Comparison of ENCODE assay signal across 8 cellular contexts in genomic region chr1:92960395-92961130, GRCh38. TPM values are rescaled to one million over a fixed set of nuclear protein-coding genes. Genes with fewer than 3 reads are reported as not detected.
DNase-seq lines count a peak whose midpoint lies in the region; ATAC-seq, FAIRE-seq and TF ChIP-seq lines count a peak whose summit lies in the region.

No MANE protein-coding gene starts in this region.

- H3K9me3 ChIP-seq in OCI-LY1 (ENCODE audit: low read length) (no peaks in the 10 kb centered on the region), fibroblast of lung (ENCODE audit: control insufficient read depth, insufficient read depth, low read depth, low read length) (no peaks in the 10 kb centered on the region)
- H3K9me3 ChIP-seq in naive thymus-derived CD4-positive, alpha-beta T cell (ENCODE audit: control insufficient read depth in 2 of 3, low read length in 3 of 3), result no peaks in the 10 kb centered on the region

- H3K4me3 ChIP-seq in OCI-LY1 (ENCODE audit: low read depth, low read length, poor library complexity, severe bottlenecking) (peak overlapping the region; percentile 85), fibroblast of lung (replicated peaks in 1 of 4; ENCODE audit: control extremely low read depth in 1 of 4, insufficient read depth in 1 of 4, low read depth in 3 of 4, low read length in 4 of 4) (peak overlapping the region; percentile 74 to 88 (median 80))
- peak overlapping the region; percentile 58 for H3K4me3 ChIP-seq in naive thymus-derived CD4-positive, alpha-beta T cell (ENCODE audit: low read length)

- H3K4me3 Mint-ChIP-seq in naive thymus-derived CD4-positive, alpha-beta T cell, result peak overlapping the region in 9 of 10 donors; percentile 86 to 97 (median 90)

- H3K36me3 ChIP-seq in OCI-LY1 (ENCODE audit: insufficient read depth, low read length) (no peaks in the 10 kb centered on the region), fibroblast of lung (ENCODE audit: control insufficient read depth, insufficient read depth, low read length) (no peaks in the 10 kb centered on the region)
- H3K36me3 ChIP-seq in naive thymus-derived CD4-positive, alpha-beta T cell (ENCODE audit: control insufficient read depth in 2 of 3, insufficient read depth in 3 of 3, low read length in 3 of 3), result no peaks in the 10 kb centered on the region

- H3K9me2 ChIP-seq in OCI-LY1 (ENCODE audit: low read depth, low read length), result no peaks in the 10 kb centered on the region

- peak overlapping the region; percentile 90 for H3K27ac ChIP-seq in OCI-LY1 (ENCODE audit: low read depth, low read length, poor library complexity, severe bottlenecking)
- H3K27ac ChIP-seq in fibroblast of lung (ENCODE audit: insufficient read depth, low read length), result peak overlapping the region; percentile 79
- H3K27ac ChIP-seq in naive thymus-derived CD4-positive, alpha-beta T cell (ENCODE audit: low read depth, low read length), result peak overlapping the region; percentile 100

- H2AFZ ChIP-seq in OCI-LY1 (ENCODE audit: low read length) (no peak overlapping the region), fibroblast of lung (ENCODE audit: low read length) (peak overlapping the region; percentile 84)

- H3K9ac ChIP-seq in OCI-LY1 (ENCODE audit: low read length), result peak overlapping the region; percentile 93
- peak overlapping the region; percentile 75 for H3K9ac ChIP-seq in fibroblast of lung (ENCODE audit: insufficient read depth, low read length)

- TF ChIP-seq CTCF in D721Med (IDR thresholded peaks at IDR 0.05; ENCODE audit: insufficient read depth, missing control alignments), result peak; percentile 74
- TF ChIP-seq CTCF in OCI-LY1 (IDR thresholded peaks at IDR 0.05; ENCODE audit: low read length), result peak; percentile 81
- peak; percentile 78 to 80 for TF ChIP-seq CTCF in fibroblast of lung (conservative IDR thresholded peaks at IDR 0.05 in 1 of 2, IDR thresholded peaks at IDR 0.05 in 1 of 2; ENCODE audit: low read depth in 1 of 2, low read length in 2 of 2)

- peak overlapping the region; percentile 95 for H3K4me2 ChIP-seq in OCI-LY1 (ENCODE audit: low read length)
- peak overlapping the region; percentile 97 for H3K4me2 ChIP-seq in fibroblast of lung (ENCODE audit: extremely low read depth, insufficient read depth, low read length)

- peak; percentile 48 for DNase-seq in D721Med (ENCODE audit: insufficient read length, low spot score)
- peak; percentile 73 for DNase-seq in HT1080 (ENCODE audit: low read depth)
- peak; percentile 20 to 34 for DNase-seq in activated T-helper 1 cell treated with anti-CD3 and anti-CD28 coated beads, Interleukin-2, amount 50 U/mL, for 16 hours (ENCODE audit: low read depth in 1 of 2, low spot score in 1 of 2)
- peak; percentile 78 to 87 for DNase-seq in fibroblast of lung (ENCODE audit: low read depth in 2 of 2)
- peak in 8 of 9 donors; percentile 57 to 85 (median 76) for DNase-seq in naive thymus-derived CD4-positive, alpha-beta T cell
- peak; percentile 52 for DNase-seq in stimulated activated naive CD8-positive, alpha-beta T cell treated with anti-CD3 and anti-CD28 coated beads, Interleukin-15, Interleukin-2, amounts not matched to agents 100 U/mL and 50 U/mL, for 24 hours

- CTCF ChIA-PET in naive thymus-derived CD4-positive, alpha-beta T cell (lab: Charles Lee), result interaction anchor here (0.6 to 9.1 kb wide), 26 partner anchors 8 to 128 kb away, joined by 3 to 175 read pairs (median 6); partner anchors contain the start of genes MTF2 and RPL5

- peaks cover 0 to 6% (median 0%) of the 10 kb centered on the region in 11 donors for H3K9me3 Mint-ChIP-seq in naive thymus-derived CD4-positive, alpha-beta T cell

- H3K36me3 Mint-ChIP-seq in naive thymus-derived CD4-positive, alpha-beta T cell, result peaks cover 0 to 7% (median 0%) of the 10 kb centered on the region in 5 donors

- H3K4me1 ChIP-seq in OCI-LY1 (ENCODE audit: insufficient read depth, low read length, severe bottlenecking) (peaks cover 78% of the 10 kb centered on the region), fibroblast of lung (ENCODE audit: control insufficient read depth, extremely low read depth, insufficient read depth, low read length) (peaks cover 2% of the 10 kb centered on the region)
- H3K4me1 ChIP-seq in naive thymus-derived CD4-positive, alpha-beta T cell (ENCODE audit: control insufficient read depth in 2 of 2, insufficient read depth in 2 of 2, low read length in 2 of 2), result peaks cover 39 to 55% of the 10 kb centered on the region in 2 donors

- intact Hi-C loops in naive thymus-derived CD4-positive, alpha-beta T cell (cut with micrococcal nuclease), result loop anchor here (1.0 to 10.0 kb wide), 18 partner anchors 9 to 1938 kb away; partner anchors contain the start of genes DR1 (in 2 of the 2), GFI1 (in 2 of the 2), RPL5 (in 2 of the 2) and ABCD3 (in 1 of the 2)

- peak overlapping the region; percentile 95 to 99 (median 98) for H3K27ac Mint-ChIP-seq in naive thymus-derived CD4-positive, alpha-beta T cell

- H3F3A ChIP-seq in OCI-LY1 (ENCODE audit: insufficient read depth, low read length), result no peaks in the 10 kb centered on the region; the same call in 1 of the 2 replicates

- peaks cover 51% of the 10 kb centered on the region for H3K79me2 ChIP-seq in OCI-LY1 (ENCODE audit: insufficient read depth, low read length)
- H3K79me2 ChIP-seq in fibroblast of lung (ENCODE audit: control insufficient read depth, insufficient read depth, low read length), result no peaks in the 10 kb centered on the region

- ATAC-seq in GM21381 (IDR thresholded peaks at IDR 0.05; ENCODE audit: unreplicated experiment), result peak; percentile 27
- ATAC-seq in naive thymus-derived CD4-positive, alpha-beta T cell, result peak; percentile 65
- peak; percentile 60 for ATAC-seq in stimulated activated naive CD8-positive, alpha-beta T cell treated with anti-CD3 and anti-CD28 coated beads, Interleukin-15, Interleukin-2, amounts not matched to agents 100 U/mL and 50 U/mL, for 24 hours

- H3K4me1 Mint-ChIP-seq in naive thymus-derived CD4-positive, alpha-beta T cell, result peaks cover 37 to 46% (median 41%) of the 10 kb centered on the region in 7 donors

- no peak for FAIRE-seq in D721Med (lab: Jason Lieb, UNC)

- H3K27me3 ChIP-seq in OCI-LY1 (ENCODE audit: insufficient read depth, low read length) (no peaks in the 10 kb centered on the region), fibroblast of lung (ENCODE audit: control insufficient read depth, insufficient read depth, low read length) (peaks cover 3% of the 10 kb centered on the region)
- no peaks in the 10 kb centered on the region for H3K27me3 ChIP-seq in naive thymus-derived CD4-positive, alpha-beta T cell (ENCODE audit: control insufficient read depth in 2 of 2, insufficient read depth in 2 of 2, low read length in 2 of 2)

- H3K27me3 Mint-ChIP-seq in naive thymus-derived CD4-positive, alpha-beta T cell, result no peaks in the 10 kb centered on the region

- H4K20me1 ChIP-seq in OCI-LY1 (ENCODE audit: insufficient read depth, low read length), result no peaks in the 10 kb centered on the region
- H4K20me1 ChIP-seq in fibroblast of lung (ENCODE audit: control insufficient read depth, extremely low read depth, insufficient read depth, low read length), result no peaks in the 10 kb centered on the region

- POLR2A ChIA-PET in naive thymus-derived CD4-positive, alpha-beta T cell (lab: Charles Lee), result interaction anchor here (0.7 to 7.5 kb wide), 22 partner anchors 8 to 129 kb away, joined by 3 to 113 read pairs (median 8); partner anchors contain the start of genes MTF2 and RPL5

RNA-seq across cellular contexts. Expression of gene DIPK1A, which starts 0.7 kb away (rescaled TPM):
- 2.3 and 2.9 TPM in 2 replicates for total RNA-seq in HT1080 (2014; rRNA removed; shearing (Covaris generic))
- 4.2 and 5.3 TPM in 2 replicates for polyA plus RNA-seq in HT1080 (2015; cell fraction: cytosol; rRNA removed)
- polyA plus RNA-seq in HT1080 (2015; cell fraction: nucleus; rRNA removed), result 3.4 and 3.5 TPM in 2 replicates
- 8.2 and 19.7 TPM in 2 replicates for total RNA-seq in fibroblast of lung
- polyA plus RNA-seq in fibroblast of lung, result 39.1 and 85.7 TPM in 2 replicates
- polyA plus RNA-seq in fibroblast of lung (2012), result 23.0 and 47.2 TPM in 2 replicates
- polyA minus RNA-seq in fibroblast of lung (ENCODE audit: low replicate concordance), result 1.0 and 3.1 TPM in 2 replicates
- total RNA-seq in naive thymus-derived CD4-positive, alpha-beta T cell, result 10 to 100 TPM in 4 of 5 experiments, 1 to 10 TPM in 1; 9.9 to 15.8 (median 14.9) TPM
- 10 to 100 TPM; 17.3 to 21.9 TPM for polyA plus RNA-seq in naive thymus-derived CD4-positive, alpha-beta T cell

Comparison
In these comparisons a context has a peak if more than half of its experiments do, and no peak if none do; other contexts are left out.
1. Peak in every context shown above with its lines: DNase-seq, ATAC-seq, H3K4me3 ChIP-seq and H3K27ac ChIP-seq.
2. DNase-seq: peak in every context shown above with its lines; median percentile 82 in fibroblast of lung; 76 in naive thymus-derived CD4-positive, alpha-beta T cell; 73 in HT1080; 52 in stimulated activated naive CD8-positive, alpha-beta T cell treated with anti-CD3 and anti-CD28 coated beads, Interleukin-15, Interleukin-2, amounts not matched to agents 100 U/mL and 50 U/mL, for 24 hours; 48 in D721Med; 27 in activated T-helper 1 cell treated with anti-CD3 and anti-CD28 coated beads, Interleukin-2, amount 50 U/mL, for 16 hours.